ENCODE assay signal across 9 cellular contexts in the genomic region with DNA sequence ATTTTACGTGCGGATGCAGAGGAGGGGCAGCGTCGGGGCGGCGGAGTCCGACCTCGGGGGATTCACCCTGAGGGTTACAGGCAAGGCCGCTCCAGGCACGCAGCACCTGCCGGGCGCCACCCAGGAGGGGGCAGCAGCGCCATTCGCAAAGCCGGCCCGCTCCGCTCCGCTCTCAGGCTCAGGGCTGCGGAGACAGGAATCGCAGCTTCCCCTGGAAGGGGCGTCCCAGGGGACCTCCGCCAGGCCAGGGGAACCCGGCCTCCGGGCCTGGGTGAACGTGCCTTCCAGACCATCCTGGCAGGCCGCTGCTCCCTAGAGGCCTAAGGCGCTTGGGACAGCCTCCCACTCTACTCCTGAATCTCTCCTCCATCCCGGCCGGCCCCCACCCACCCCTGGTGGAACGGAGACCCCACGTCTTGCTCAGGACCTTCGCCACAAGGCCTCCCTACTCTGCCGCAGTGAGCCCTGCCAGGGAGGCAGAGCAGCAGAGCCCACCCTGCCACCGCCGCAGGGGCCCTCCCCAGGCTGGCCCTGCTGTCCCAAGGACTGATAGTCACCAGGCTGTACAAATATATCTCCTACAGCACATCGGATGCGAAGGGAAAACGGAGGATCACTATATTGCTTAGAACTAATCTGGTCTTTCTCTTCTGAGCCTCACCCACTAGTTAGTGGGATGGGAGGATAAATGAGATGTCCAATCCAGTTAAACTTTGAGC.
DNase-seq lines count a peak whose midpoint lies in the region; ATAC-seq, FAIRE-seq and TF ChIP-seq lines count a peak whose summit lies in the region.
"Had no signal": no experiment of that assay in that cellular context is flagged by ENCODE, and none has a peak within 500 bp of the region (broad histone marks: within the 10 kb centered on the region; RNA-seq: fewer than 3 reads in every experiment).

No MANE protein-coding gene starts in this region.

- peaks cover 11% of the 10 kb centered on the region for H3K4me1 Mint-ChIP-seq in neural progenitor cell

- H3K27me3 ChIP-seq in neural progenitor cell (peaks cover 35% of the 10 kb centered on the region), suprapubic skin (no peaks in the 10 kb centered on the region)

- H3K36me3 Mint-ChIP-seq in neural progenitor cell: no peaks in the 10 kb centered on the region

- 18% methylated on average over 34 of the region's 38 CpGs for WGBS in suprapubic skin

- H3K27ac ChIP-seq in neural progenitor cell (no peak overlapping the region), suprapubic skin (peak overlapping the region; percentile 65)

- H3K79me2 ChIP-seq in neural progenitor cell (ENCODE audit: low read depth): no peaks in the 10 kb centered on the region

- TF ChIP-seq EP300 in suprapubic skin (IDR thresholded peaks at IDR 0.05): no peak

- no peak overlapping the region for H3K27ac Mint-ChIP-seq in neural progenitor cell

- no peak overlapping the region for H3K4me3 ChIP-seq in fibroblast of pulmonary artery (replicated peaks; ENCODE audit: low read depth, low read length)
- H3K4me3 ChIP-seq in neural progenitor cell: peak overlapping the region; percentile 22
- peak overlapping the region; percentile 31 for H3K4me3 ChIP-seq in suprapubic skin

- peaks cover 10% of the 10 kb centered on the region for H3F3A ChIP-seq in neural progenitor cell (ENCODE audit: low read depth)

- H3K9ac ChIP-seq in neural progenitor cell: no peak overlapping the region

- H3K4me2 ChIP-seq in neural progenitor cell: peak overlapping the region; percentile 50

- peak overlapping the region; percentile 54 for H2AFZ ChIP-seq in neural progenitor cell (replicated peaks)

- H3K27me3 Mint-ChIP-seq in neural progenitor cell (ENCODE audit: insufficient read depth, low read depth): peaks cover 2% of the 10 kb centered on the region

- H3K4me3 Mint-ChIP-seq in neural progenitor cell: no peak overlapping the region
- H3K4me3 Mint-ChIP-seq: central memory CD8-positive, alpha-beta T cell had no signal

- peak; percentile 75 for TF ChIP-seq CTCF in fibroblast of pulmonary artery (IDR thresholded peaks at IDR 0.05; ENCODE audit: low read length, missing control alignments)
- TF ChIP-seq CTCF in neural progenitor cell (IDR thresholded peaks at IDR 0.05): peak; percentile 74
- peak; percentile 41 to 74 for TF ChIP-seq CTCF in suprapubic skin (IDR thresholded peaks at IDR 0.05)

- H3K9me3 Mint-ChIP-seq in neural progenitor cell: no peaks in the 10 kb centered on the region
- H3K9me3 Mint-ChIP-seq: central memory CD8-positive, alpha-beta T cell had no signal

- peak; percentile 90 for ATAC-seq in HG02588 (IDR thresholded peaks at IDR 0.05; ENCODE audit: unreplicated experiment)

- H3K9me3 ChIP-seq in neural progenitor cell (ENCODE audit: low read depth) (no peaks in the 10 kb centered on the region), suprapubic skin (no peaks in the 10 kb centered on the region)

- H3K4me1 ChIP-seq in neural progenitor cell: peaks cover 8% of the 10 kb centered on the region
- peaks cover 22% of the 10 kb centered on the region for H3K4me1 ChIP-seq in suprapubic skin

- FAIRE-seq in GM12892 (lab: Jason Lieb, UNC): peak; percentile 93

- H3K36me3 ChIP-seq in neural progenitor cell (no peaks in the 10 kb centered on the region), suprapubic skin (no peaks in the 10 kb centered on the region)

- peak; percentile 80 for DNase-seq in GM12892 (ENCODE audit: insufficient read length)
- DNase-seq in NCI-H2227 treated with DMSO at 0.1 percent for 48 hours (lab: John Stamatoyannopoulos, UW): peak; percentile 36
- DNase-seq in activated T-cell treated with anti-CD3 and anti-CD28 coated beads for 4 hours: peak; percentile 51
- peak; percentile 66 for DNase-seq in fibroblast of pulmonary artery (ENCODE audit: low read depth)
- peak; percentile 91 for DNase-seq in neural progenitor cell (ENCODE audit: low spot score)
- peak; percentile 84 to 91 for DNase-seq in suprapubic skin (ENCODE audit: low spot score in 2 of 2)
- no peak for DNase-seq in occipital lobe (lab: John Stamatoyannopoulos, UW)

- TF ChIP-seq POLR2A in GM12892 (IDR thresholded peaks at IDR 0.05; ENCODE audit: low read depth, low read length) (no peak), suprapubic skin (IDR thresholded peaks at IDR 0.05) (no peak)

- H4K20me1 ChIP-seq in neural progenitor cell (ENCODE audit: low read depth): no peaks in the 10 kb centered on the region
